ENCODE assay signal across 22 cellular contexts in genomic region chr17:57269598-57270255, GRCh38. TPM values are rescaled to one million over a fixed set of nuclear protein-coding genes. Genes with fewer than 3 reads are reported as not detected.
DNase-seq lines count a peak whose midpoint lies in the region; ATAC-seq, FAIRE-seq and TF ChIP-seq lines count a peak whose summit lies in the region.
"Had no signal": no experiment of that assay in that cellular context is flagged by ENCODE, and none has a peak within 500 bp of the region (broad histone marks: within the 10 kb centered on the region; RNA-seq: fewer than 3 reads in every experiment).

No MANE protein-coding gene starts in this region.

- H3K36me3 ChIP-seq in HepG2 (replicated peaks in 1 of 2; ENCODE audit: control insufficient read depth in 1 of 2, insufficient read depth in 2 of 2, low read length in 2 of 2), result peaks cover 44 to 87% of the 10 kb centered on the region in 2 experiments
- H3K36me3 ChIP-seq in right lobe of liver, result peaks cover 0 to 4% (median 2%) of the 10 kb centered on the region in 4 donors
- peaks cover 91% of the 10 kb centered on the region for H3K36me3 ChIP-seq in mesodermal cell (ENCODE audit: control insufficient read depth, insufficient read depth, low read length)

- FAIRE-seq in HepG2 (lab: Jason Lieb, UNC), result no peak
- FAIRE-seq: GM12891, H1, RCC 7860 had no signal

- H3K4me2 ChIP-seq in HepG2 (ENCODE audit: low read depth, low read length), result no peak overlapping the region

- CTCF ChIA-PET in HepG2 (lab: Yijun Ruan, JAX; ENCODE audit: low intra/inter-chr PET ratio, low total read pairs), result no interaction called here

- peaks cover 34% of the 10 kb centered on the region for H3K4me1 ChIP-seq in HepG2 (ENCODE audit: insufficient read depth, low read length)
- no peaks in the 10 kb centered on the region for H3K4me1 ChIP-seq in right lobe of liver
- peaks cover 28% of the 10 kb centered on the region for H3K4me1 ChIP-seq in mesodermal cell (ENCODE audit: control insufficient read depth, insufficient read depth, low read length, poor library complexity, severe bottlenecking)

- intact Hi-C loops in HepG2 (cut with micrococcal nuclease; ENCODE audit: unreplicated experiment), result no loop called here
- intact Hi-C loops in right lobe of liver (cut with DNase I), result no loop called here

- no peak for TF ChIP-seq CTCF in HepG2 (CRISPR knock-in tag; IDR thresholded peaks at IDR 0.05)
- TF ChIP-seq CTCF in right lobe of liver (IDR thresholded peaks at IDR 0.05), result no peak
- TF ChIP-seq CTCF in brain (conservative IDR thresholded peaks at IDR 0.05), result no peak
- no peak for TF ChIP-seq CTCF in GM10266 (IDR thresholded peaks at IDR 0.05; ENCODE audit: control insufficient read depth, insufficient read depth, low read depth, missing control alignments)

- H3K9ac ChIP-seq in HepG2 (ENCODE audit: insufficient read depth, low read depth, low read length), result no peak overlapping the region

- H3K79me2 ChIP-seq in HepG2 (ENCODE audit: insufficient read depth, low read length), result peaks cover 69% of the 10 kb centered on the region

- H3K27ac ChIP-seq in HepG2 (ENCODE audit: extremely low read length, insufficient read depth, low read length), result no peak overlapping the region
- no peak overlapping the region for H3K27ac ChIP-seq in right lobe of liver
- peak overlapping the region; percentile 13 for H3K27ac ChIP-seq in mesodermal cell (ENCODE audit: low read depth, low read length, severe bottlenecking)
- H3K27ac ChIP-seq: SK-N-MC had no signal

- TF ChIP-seq EP300 in HepG2 (IDR thresholded peaks at IDR 0.05; ENCODE audit: low read depth in 2 of 2, low read length in 2 of 2) (no peak), HepG2 (CRISPR knock-in tag; IDR thresholded peaks at IDR 0.05; ENCODE audit: borderline replicate concordance) (no peak)

- H4K20me1 ChIP-seq in HepG2 (ENCODE audit: insufficient read depth, low read length), result peaks cover 24% of the 10 kb centered on the region

- peak overlapping the region in 3 of 5 experiments; percentile 16 to 24 (median 21) for H3K4me3 Mint-ChIP-seq in brain
- no peak overlapping the region for H3K4me3 Mint-ChIP-seq in stimulated activated effector memory CD8-positive, alpha-beta T cell treated with anti-CD3 and anti-CD28 coated beads, Interleukin-12 subunit alpha, Interleukin-12 subunit beta, amount 100 ng/mL, for 72 hours
- H3K4me3 Mint-ChIP-seq: HFFc6 had no signal

- no peak for DNase-seq in HepG2 (ENCODE audit: low spot score)
- DNase-seq in right lobe of liver, result no peak
- DNase-seq in stimulated activated effector memory CD8-positive, alpha-beta T cell treated with anti-CD3 and anti-CD28 coated beads, Interleukin-12 subunit alpha, Interleukin-12 subunit beta, amount 100 ng/mL, for 72 hours (ENCODE audit: low spot score in 2 of 2), result no peak
- no peak for DNase-seq in GM10266 (ENCODE audit: extremely low spot score)
- DNase-seq in HPDE6-E6E7 (ENCODE audit: extremely low spot score), result no peak
- DNase-seq: 8988T, COR-L47, EL, HFFc6, KBM-7, NCI-H1105 treated with DMSO at 0.1 percent for 48 hours, NCI-H1694 treated with DMSO at 0.1 percent for 48 hours, NCI-H510A, NCI-H774 had no signal

- peaks cover 0 to 11% (median 0%) of the 10 kb centered on the region in 5 experiments for H3K9me3 Mint-ChIP-seq in brain
- H3K9me3 Mint-ChIP-seq in stimulated activated effector memory CD8-positive, alpha-beta T cell treated with anti-CD3 and anti-CD28 coated beads, Interleukin-12 subunit alpha, Interleukin-12 subunit beta, amount 100 ng/mL, for 72 hours, result no peaks in the 10 kb centered on the region
- H3K9me3 Mint-ChIP-seq: HFFc6 had no signal

- H2AFZ ChIP-seq in HepG2 (ENCODE audit: low read length), result no peak overlapping the region

- H3K27me3 ChIP-seq in HepG2 (ENCODE audit: control insufficient read depth in 1 of 2, insufficient read depth in 2 of 2, low read length in 2 of 2) (no peaks in the 10 kb centered on the region), right lobe of liver (no peaks in the 10 kb centered on the region)

- peaks cover 91% of the 10 kb centered on the region for H3K4me1 Mint-ChIP-seq in brain
- H3K4me1 Mint-ChIP-seq in stimulated activated effector memory CD8-positive, alpha-beta T cell treated with anti-CD3 and anti-CD28 coated beads, Interleukin-12 subunit alpha, Interleukin-12 subunit beta, amount 100 ng/mL, for 72 hours, result peaks cover 40% of the 10 kb centered on the region

- TF ChIP-seq POLR2A in HepG2 (IDR thresholded peaks at IDR 0.05; ENCODE audit: insufficient read depth in 1 of 2, low read depth in 2 of 2, low read length in 2 of 2), result no peak
- TF ChIP-seq POLR2A in right lobe of liver (IDR thresholded peaks at IDR 0.05), result no peak

- peaks cover 71% of the 10 kb centered on the region for H3K36me3 Mint-ChIP-seq in brain
- H3K36me3 Mint-ChIP-seq in stimulated activated effector memory CD8-positive, alpha-beta T cell treated with anti-CD3 and anti-CD28 coated beads, Interleukin-12 subunit alpha, Interleukin-12 subunit beta, amount 100 ng/mL, for 72 hours, result peaks cover 74% of the 10 kb centered on the region

- 94% methylated on average over 8 of the region's 8 CpGs for WGBS in HepG2 (ENCODE audit: low lambda C conversion rate)
- WGBS in right lobe of liver (ENCODE audit: insufficient coverage, low coverage, low lambda C conversion rate, missing lambda C conversion rate), result 87% methylated on average over 7 of the region's 8 CpGs
- 95 to 96% methylated on average over 6 of the region's 8 CpGs for WGBS in mesodermal cell (ENCODE audit: insufficient coverage in 2 of 2), 2 experiments

- H3K9me3 ChIP-seq in HepG2 (ENCODE audit: low read length) (no peaks in the 10 kb centered on the region), right lobe of liver (no peaks in the 10 kb centered on the region), mesodermal cell (ENCODE audit: control insufficient read depth, low read length) (no peaks in the 10 kb centered on the region)

- peak overlapping the region in 4 of 5 experiments; percentile 78 to 95 (median 86) for H3K27ac Mint-ChIP-seq in brain
- peak overlapping the region; percentile 74 for H3K27ac Mint-ChIP-seq in stimulated activated effector memory CD8-positive, alpha-beta T cell treated with anti-CD3 and anti-CD28 coated beads, Interleukin-12 subunit alpha, Interleukin-12 subunit beta, amount 100 ng/mL, for 72 hours
- H3K27ac Mint-ChIP-seq: HFFc6 had no signal

- BruUV-seq in HepG2 (replicated peaks; lab: Mats Ljungman, UMichigan), result no TSS peak

- no peak; the same call in 1 of the 3 replicates for ATAC-seq in HepG2
- ATAC-seq in right lobe of liver, result no peak
- ATAC-seq in stimulated activated effector memory CD8-positive, alpha-beta T cell treated with anti-CD3 and anti-CD28 coated beads, Interleukin-12 subunit alpha, Interleukin-12 subunit beta, amount 100 ng/mL, for 72 hours, result no peak
- no peak for ATAC-seq in HG02840 (IDR thresholded peaks at IDR 0.05; ENCODE audit: low FRiP score, unreplicated experiment)
- ATAC-seq: Right ventricle myocardium inferior had no signal

- in situ Hi-C loops in HepG2 (cut with HindIII; ENCODE audit: extremely low pct_ligation_motif_present, low pct_unique_long_range_greater_than_20kb), result no loop called here

- peaks cover 4% of the 10 kb centered on the region for H3K27me3 Mint-ChIP-seq in brain

- no peak for TF ChIP-seq RAD21 in HepG2 (CRISPR knock-in tag; IDR thresholded peaks at IDR 0.05)

- POLR2A ChIA-PET in HepG2 (lab: Yijun Ruan, JAX), result interaction anchor here (1.6 to 3.0 kb wide), 2 partner anchors 8 to 13 kb away, joined by 5 to 13 read pairs; partner anchors contain the start of gene MSI2

- no peak overlapping the region for H3K4me3 ChIP-seq in HepG2 (replicated peaks in 1 of 3; ENCODE audit: insufficient read depth in 1 of 3, low read depth in 2 of 3, low read length in 3 of 3)
- H3K4me3 ChIP-seq in right lobe of liver, result no peak overlapping the region
- H3K4me3 ChIP-seq in mesodermal cell (ENCODE audit: extremely low read depth, insufficient read depth, low read length, poor library complexity, severe bottlenecking), result no peak overlapping the region
- H3K4me3 ChIP-seq: SK-N-MC had no signal

TF ChIP-seq in HepG2, 621 proteins besides CTCF, POLR2A, EP300 and RAD21 (continues in another document):
- TF ChIP-seq, protein P1, sequence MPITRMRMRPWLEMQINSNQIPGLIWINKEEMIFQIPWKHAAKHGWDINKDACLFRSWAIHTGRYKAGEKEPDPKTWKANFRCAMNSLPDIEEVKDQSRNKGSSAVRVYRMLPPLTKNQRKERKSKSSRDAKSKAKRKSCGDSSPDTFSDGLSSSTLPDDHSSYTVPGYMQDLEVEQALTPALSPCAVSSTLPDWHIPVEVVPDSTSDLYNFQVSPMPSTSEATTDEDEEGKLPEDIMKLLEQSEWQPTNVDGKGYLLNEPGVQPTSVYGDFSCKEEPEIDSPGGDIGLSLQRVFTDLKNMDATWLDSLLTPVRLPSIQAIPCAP (CRISPR knock-in tag; IDR thresholded peaks at IDR 0.05; ENCODE audit: low read depth), result no peak

RNA-seq across cellular contexts. Expression of gene MSI2, which starts 13.4 kb away (rescaled TPM):
- total RNA-seq in HepG2 (2016; rRNA removed; fragmentation: Illumina TruSeq; extraction: Trizol) (68.1 and 78.4 TPM in 2 replicates), right lobe of liver (10 to 100 TPM; 12.0 to 22.6 (median 19.4) TPM)
- 20.7 and 27.5 TPM in 2 replicates for total RNA-seq in HepG2 (2016; cell fraction: cytosol; rRNA removed; fragmentation: Illumina TruSeq; extraction: Trizol; ENCODE audit: low read depth)
- 63.6 and 75.1 TPM in 2 replicates for total RNA-seq in HepG2 (2016; cell fraction: insoluble cytoplasmic fraction; rRNA removed; fragmentation: Illumina TruSeq; extraction: Trizol)
- total RNA-seq in HepG2 (2016; cell fraction: membrane; rRNA removed; fragmentation: Illumina TruSeq; extraction: Trizol), result 46.0 and 48.0 TPM in 2 replicates
- total RNA-seq in HepG2 (2016; cell fraction: nucleus; rRNA removed; fragmentation: Illumina TruSeq; extraction: Trizol), result 99.8 and 106 TPM in 2 replicates
- polyA plus RNA-seq in HepG2 (2011; rRNA removed) (71.5 and 77.5 TPM in 2 replicates), brain (ENCODE audit: insufficient read depth, low read depth, low replicate concordance) (79.1 TPM)
- 46.4 and 63.8 TPM in 2 replicates for polyA plus RNA-seq in HepG2 (2011; cell fraction: cytosol; rRNA removed)
- polyA plus RNA-seq in HepG2 (2011; cell fraction: nucleus; rRNA removed), result 160 and 214 TPM in 2 replicates
- polyA plus RNA-seq in HepG2 (2012), result 58.9 and 61.5 TPM in 2 replicates
- polyA plus RNA-seq in HepG2 (2016; cell fraction: cytosol; fragmentation: Illumina TruSeq; extraction: Trizol; ENCODE audit: low read depth), result 44.4 and 51.3 TPM in 2 replicates
- 65.9 and 71.3 TPM in 2 replicates for polyA plus RNA-seq in HepG2 (2016; cell fraction: insoluble cytoplasmic fraction; fragmentation: Illumina TruSeq; extraction: Trizol; ENCODE audit: low read depth)
- polyA plus RNA-seq in HepG2 (2016; cell fraction: membrane; fragmentation: Illumina TruSeq; extraction: Trizol; ENCODE audit: low read depth), result 51.0 and 55.4 TPM in 2 replicates
- 80.0 and 84.1 TPM in 2 replicates for polyA plus RNA-seq in HepG2 (2016; cell fraction: nucleus; fragmentation: Illumina TruSeq; extraction: Trizol; ENCODE audit: insufficient read depth, low read depth)
- 123 and 154 TPM in 2 replicates for polyA minus RNA-seq in HepG2 (2011; rRNA and poly(A)+ RNA removed; ENCODE audit: low replicate concordance)
- 38.9 and 41.5 TPM in 2 replicates for polyA minus RNA-seq in HepG2 (2011; cell fraction: cytosol; rRNA and poly(A)+ RNA removed)
- 157 and 171 TPM in 2 replicates for polyA minus RNA-seq in HepG2 (2011; cell fraction: nucleus; rRNA and poly(A)+ RNA removed)
- polyA plus RNA-seq in mesodermal cell (2013, experiment 1 of 2), result 58.1 TPM
- polyA plus RNA-seq in mesodermal cell (2013, experiment 2 of 2), result 55.9 TPM
